ENCODE assay signal across 24 cellular contexts in the genomic region with DNA sequence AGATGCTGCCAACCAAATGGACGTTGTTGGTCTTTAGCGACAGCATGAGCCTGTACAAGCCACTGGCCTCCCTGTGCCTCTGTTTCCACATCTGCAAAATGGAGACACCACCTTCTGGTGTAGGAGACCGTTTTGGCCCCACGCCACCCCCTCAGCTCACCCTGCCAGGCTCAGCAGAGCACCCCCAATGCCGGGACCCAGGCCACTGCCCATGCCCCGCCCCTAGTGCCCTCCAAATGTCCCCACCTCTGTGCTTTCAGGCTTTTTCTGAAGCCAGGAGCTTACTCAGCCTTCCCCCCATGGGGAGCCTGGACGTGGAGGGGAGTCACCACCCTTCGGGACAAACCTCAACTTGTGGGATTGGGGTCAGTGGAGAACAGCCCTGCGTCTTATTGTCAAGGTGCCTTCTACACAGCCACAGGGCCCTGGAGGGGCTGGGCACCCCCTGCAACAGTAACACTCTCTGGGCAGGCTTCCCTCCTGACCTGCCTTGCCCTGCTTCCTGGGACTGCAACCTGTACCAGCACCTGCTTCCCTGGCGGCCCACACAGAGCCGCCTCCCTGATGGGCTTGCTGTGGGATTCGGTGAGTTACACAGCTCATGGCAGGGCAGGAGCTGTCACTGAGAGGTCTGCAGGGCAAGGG. TPM values are rescaled to one million over a fixed set of nuclear protein-coding genes. Genes with fewer than 3 reads are reported as not detected.
DNase-seq lines count a peak whose midpoint lies in the region; ATAC-seq, FAIRE-seq and TF ChIP-seq lines count a peak whose summit lies in the region.
"Had no signal": no experiment of that assay in that cellular context is flagged by ENCODE, and none has a peak within 500 bp of the region (broad histone marks: within the 10 kb centered on the region; RNA-seq: fewer than 3 reads in every experiment).

No MANE protein-coding gene starts in this region.

- H2BK120ac ChIP-seq in mesenchymal stem cell (ENCODE audit: low read depth, low read length), result peak overlapping the region; percentile 7

- no peak overlapping the region for H2BK5ac ChIP-seq in mesenchymal stem cell (ENCODE audit: low read depth, low read length, poor library complexity, severe bottlenecking)

- H2AK5ac ChIP-seq in mesenchymal stem cell (ENCODE audit: low read length, severe bottlenecking), result no peak overlapping the region

- H4K91ac ChIP-seq in mesenchymal stem cell (ENCODE audit: low read length), result peak overlapping the region; percentile 47

- peaks cover 6% of the 10 kb centered on the region for H3K4me1 ChIP-seq in mesenchymal stem cell (ENCODE audit: control insufficient read depth, insufficient read depth, low read depth, low read length)
- H3K4me1 ChIP-seq: SJCRH30 had no signal

- FAIRE-seq in urothelium cell line (lab: Jason Lieb, UNC), result peak; percentile 73
- FAIRE-seq: GM12878, HTR-8/SVneo had no signal

- H3K36me3 Mint-ChIP-seq in activated T-cell treated with anti-CD3 and anti-CD28 coated beads, Interleukin-2, amount 50 U/mL, for 24 hours (ENCODE audit: low read depth), result no peaks in the 10 kb centered on the region
- no peaks in the 10 kb centered on the region for H3K36me3 Mint-ChIP-seq in chondrocyte (ENCODE audit: low read depth)
- H3K36me3 Mint-ChIP-seq: CD8-positive, alpha-beta T cell had no signal

- H3K79me1 ChIP-seq in mesenchymal stem cell (replicated peaks; ENCODE audit: low read length, poor library complexity, severe bottlenecking), result no peaks in the 10 kb centered on the region

- no peak overlapping the region for H3K27ac ChIP-seq in mesenchymal stem cell (ENCODE audit: low read length, poor library complexity, severe bottlenecking)
- H3K27ac ChIP-seq: KMS-11, SJCRH30 had no signal

- no peak overlapping the region for H3K4me3 Mint-ChIP-seq in activated T-cell treated with anti-CD3 and anti-CD28 coated beads, Interleukin-2, amount 50 U/mL, for 24 hours
- H3K4me3 Mint-ChIP-seq in chondrocyte (ENCODE audit: unreplicated experiment), result no peak overlapping the region
- H3K4me3 Mint-ChIP-seq: CD8-positive, alpha-beta T cell; GM23338 had no signal

- WGBS in mesenchymal stem cell, result 93% methylated on average over 12 of the region's 12 CpGs

- H4K8ac ChIP-seq in mesenchymal stem cell (ENCODE audit: low read length), result peak overlapping the region; percentile 20

- H3K36me3 ChIP-seq in mesenchymal stem cell (ENCODE audit: control insufficient read depth in 1 of 2, insufficient read depth in 2 of 2, low read depth in 1 of 2, low read length in 2 of 2) (no peaks in the 10 kb centered on the region), MG63 (no peaks in the 10 kb centered on the region)
- H3K36me3 ChIP-seq: SJCRH30 had no signal

- H3K18ac ChIP-seq in mesenchymal stem cell (ENCODE audit: low read depth in 1 of 2, low read length in 2 of 2), result peak overlapping the region in 1 of 2 experiments; percentile 46

- peak overlapping the region; percentile 7 to 22 for H3K4ac ChIP-seq in mesenchymal stem cell (ENCODE audit: low read depth in 1 of 2, low read length in 2 of 2)

- no peaks in the 10 kb centered on the region for H3K9me3 Mint-ChIP-seq in activated T-cell treated with anti-CD3 and anti-CD28 coated beads, Interleukin-2, amount 50 U/mL, for 24 hours
- H3K9me3 Mint-ChIP-seq in chondrocyte (ENCODE audit: low read depth), result no peaks in the 10 kb centered on the region
- H3K9me3 Mint-ChIP-seq: CD8-positive, alpha-beta T cell; GM23338 had no signal

- H2BK12ac ChIP-seq in mesenchymal stem cell (ENCODE audit: low read length in 2 of 2), result peak overlapping the region in 1 of 2 experiments; percentile 46

- DNase-seq in activated T-cell treated with anti-CD3 and anti-CD28 coated beads, Interleukin-2, amount 50 U/mL, for 24 hours, result peak; percentile 19
- DNase-seq in activated T-cell treated with anti-CD3 and anti-CD28 coated beads for 4 hours, result no peak
- DNase-seq in chondrocyte (ENCODE audit: low spot score), result no peak
- DNase-seq in mesenchymal stem cell, result no peak
- DNase-seq in urothelium cell line (ENCODE audit: low spot score), result no peak
- no peak for DNase-seq in MG63
- DNase-seq: AML-193; C1 segment of cervical spinal cord; DND-41; NCI-H1105 treated with DMSO at 0.1 percent for 48 hours; NCI-H2029 treated with DMSO at 0.1 percent for 48 hours; NCI-H226; NCI-H524; NCI-H774; NK-92 treated with Interleukin-12 subunit alpha and Interleukin-12 subunit beta, amount 100 ng/mL, for 24 hours; SJCRH30 had no signal

- H3K4me2 ChIP-seq in mesenchymal stem cell (ENCODE audit: low read length, poor library complexity, severe bottlenecking), result no peak overlapping the region
- H3K4me2 ChIP-seq: GM23338, KMS-11 had no signal

- H3K27me3 ChIP-seq in mesenchymal stem cell (ENCODE audit: control insufficient read depth in 1 of 2, insufficient read depth in 1 of 2, low read length in 2 of 2) (peaks cover 0 to 31% of the 10 kb centered on the region in 2 experiments), MG63 (no peaks in the 10 kb centered on the region)

- no peak overlapping the region for H3K9ac ChIP-seq in mesenchymal stem cell (ENCODE audit: low read length)
- H3K9ac ChIP-seq: KMS-11 had no signal

- no peak overlapping the region for H2AFZ ChIP-seq in mesenchymal stem cell (ENCODE audit: low read depth, low read length)
- H2AFZ ChIP-seq: GM23338 had no signal

- H3K9me3 ChIP-seq in mesenchymal stem cell (ENCODE audit: control insufficient read depth, low read length), result peaks cover 4% of the 10 kb centered on the region
- H3K9me3 ChIP-seq in MG63, result peaks cover 14% of the 10 kb centered on the region
- H3K9me3 ChIP-seq: SJCRH30 had no signal

- H3K4me3 ChIP-seq in mesenchymal stem cell (ENCODE audit: insufficient read depth in 1 of 2, low read depth in 1 of 2, low read length in 2 of 2) (no peak overlapping the region), MG63 (no peak overlapping the region)
- H3K4me3 ChIP-seq: GM12878, GM23338, SJCRH30 had no signal

- H3K27ac Mint-ChIP-seq in activated T-cell treated with anti-CD3 and anti-CD28 coated beads, Interleukin-2, amount 50 U/mL, for 24 hours, result no peak overlapping the region
- H3K27ac Mint-ChIP-seq in chondrocyte (ENCODE audit: unreplicated experiment), result peak overlapping the region; percentile 100
- H3K27ac Mint-ChIP-seq: CD8-positive, alpha-beta T cell; GM23338 had no signal

- no peak overlapping the region for H3K14ac ChIP-seq in mesenchymal stem cell (ENCODE audit: low read length in 2 of 2)

- no peak overlapping the region for H3K23ac ChIP-seq in mesenchymal stem cell (ENCODE audit: low read length in 2 of 2)

- ATAC-seq in HG03095 (IDR thresholded peaks at IDR 0.05; ENCODE audit: unreplicated experiment), result no peak
- ATAC-seq: CD8-positive, alpha-beta T cell; GM12878; GM23338; HCT116; Panc1 had no signal

- no peaks in the 10 kb centered on the region for H3K4me1 Mint-ChIP-seq in activated T-cell treated with anti-CD3 and anti-CD28 coated beads, Interleukin-2, amount 50 U/mL, for 24 hours (ENCODE audit: low read depth)
- H3K4me1 Mint-ChIP-seq in chondrocyte (ENCODE audit: low read depth), result peaks cover 39% of the 10 kb centered on the region
- H3K4me1 Mint-ChIP-seq: GM23338 had no signal

- H2BK15ac ChIP-seq in mesenchymal stem cell (ENCODE audit: low read depth, poor library complexity, severe bottlenecking), result peak overlapping the region; percentile 12

- TF ChIP-seq CTCF in chondrocyte (IDR thresholded peaks at IDR 0.05), result no peak

- peaks cover 18% of the 10 kb centered on the region for H3K27me3 Mint-ChIP-seq in activated T-cell treated with anti-CD3 and anti-CD28 coated beads, Interleukin-2, amount 50 U/mL, for 24 hours
- H3K27me3 Mint-ChIP-seq in chondrocyte (ENCODE audit: low read depth), result no peaks in the 10 kb centered on the region

RNA-seq across cellular contexts. Expression of gene RTL6, which starts 24.6 kb away (rescaled TPM):
- 31.1 to 37.3 TPM (median 32.0 TPM) in 3 replicates for total RNA-seq in chondrocyte
- 10.6 TPM for polyA plus RNA-seq in mesenchymal stem cell (2013, experiment 1 of 2)
- 10.7 TPM for polyA plus RNA-seq in mesenchymal stem cell (2013, experiment 2 of 2)
- 13.4 and 24.2 TPM in 2 replicates for total RNA-seq in MG63 (2014; rRNA removed; shearing (Covaris generic); ENCODE audit: low replicate concordance)
